In genomic region chr9:224540-225520, GRCh38 we compare ENCODE assay signal across 12 cellular contexts. TPM values are rescaled to one million over a fixed set of nuclear protein-coding genes. Genes with fewer than 3 reads are reported as not detected.
DNase-seq lines count a peak whose midpoint lies in the region; TF ChIP-seq lines count a peak whose summit lies in the region.
"Had no signal": no experiment of that assay in that cellular context is flagged by ENCODE, and none has a peak within 500 bp of the region (broad histone marks: within the 10 kb centered on the region; RNA-seq: fewer than 3 reads in every experiment).

No MANE protein-coding gene starts in this region.

- H3K36me3 Mint-ChIP-seq in activated naive CD4-positive, alpha-beta T cell treated with anti-CD3 and anti-CD28 coated beads for 36 hours (ENCODE audit: low read depth), result no peaks in the 10 kb centered on the region

- H3K27ac Mint-ChIP-seq in activated naive CD4-positive, alpha-beta T cell treated with anti-CD3 and anti-CD28 coated beads for 36 hours, result no peak overlapping the region
- H3K27ac Mint-ChIP-seq: CD8-positive, alpha-beta memory T cell had no signal

- no peak overlapping the region for H3K27ac ChIP-seq in dorsolateral prefrontal cortex

- H3K4me1 Mint-ChIP-seq in activated naive CD4-positive, alpha-beta T cell treated with anti-CD3 and anti-CD28 coated beads for 36 hours (ENCODE audit: low read depth), result peaks cover 3% of the 10 kb centered on the region

- CTCF ChIA-PET in activated naive CD4-positive, alpha-beta T cell treated with anti-CD3 and anti-CD28 coated beads for 36 hours (lab: Charles Lee), result no interaction called here

- H3K27me3 Mint-ChIP-seq in activated naive CD4-positive, alpha-beta T cell treated with anti-CD3 and anti-CD28 coated beads for 36 hours (ENCODE audit: low read depth), result no peaks in the 10 kb centered on the region

- intact Hi-C loops in activated naive CD4-positive, alpha-beta T cell treated with anti-CD3 and anti-CD28 coated beads for 36 hours (cut with micrococcal nuclease), result no loop called here
- intact Hi-C loops in dorsolateral prefrontal cortex (cut with DNase I), result no loop called here

- peaks cover 0 to 13% (median under 1%) of the 10 kb centered on the region in 45 donors for H3K27me3 ChIP-seq in dorsolateral prefrontal cortex

- TF ChIP-seq CTCF in fibroblast of the aortic adventitia (IDR thresholded peaks at IDR 0.05; ENCODE audit: insufficient read depth, low read length) (no peak), dorsolateral prefrontal cortex (IDR thresholded peaks at IDR 0.05 in 54 of 56, conservative IDR thresholded peaks at IDR 0.05 in 2 of 56; ENCODE audit: low read depth in 1 of 56, partially characterized antibody in 56 of 56) (no peak)

- H3K9me3 Mint-ChIP-seq in activated naive CD4-positive, alpha-beta T cell treated with anti-CD3 and anti-CD28 coated beads for 36 hours, result no peaks in the 10 kb centered on the region

- no peak overlapping the region for H3K4me3 ChIP-seq in fibroblast of the aortic adventitia (ENCODE audit: low read depth, low read length)
- H3K4me3 ChIP-seq in dorsolateral prefrontal cortex, result no peak overlapping the region
- H3K4me3 ChIP-seq: heart left ventricle had no signal

- peak; percentile 8 for DNase-seq in activated naive CD4-positive, alpha-beta T cell treated with anti-CD3 and anti-CD28 coated beads for 36 hours
- DNase-seq in activated naive CD4-positive, alpha-beta T cell treated with Interleukin-2 at 50 U/mL for 16 hours, result no peak
- DNase-seq in RKO (ENCODE audit: low spot score) (peak; percentile 23), fibroblast of the aortic adventitia (ENCODE audit: low read depth) (peak; percentile 4), cerebellum (ENCODE audit: low spot score) (no peak), dorsolateral prefrontal cortex (no peak), nucleus accumbens (lab: John Stamatoyannopoulos, UW) (no peak)
- DNase-seq in activated effector memory CD4-positive, alpha-beta T cell treated with anti-CD3 and anti-CD28 coated beads, Interleukin-2, amount 50 U/mL, for 16 hours, result no peak
- DNase-seq: caudate nucleus; CD8-positive, alpha-beta memory T cell; heart left ventricle; NCI-H2081 treated with DMSO at 0.1 percent for 48 hours had no signal

- no peak overlapping the region for H3K4me3 Mint-ChIP-seq in activated naive CD4-positive, alpha-beta T cell treated with anti-CD3 and anti-CD28 coated beads for 36 hours

RNA-seq across cellular contexts. Expression of gene DOCK8, which starts 10.2 kb away (rescaled TPM):
- total RNA-seq in activated naive CD4-positive, alpha-beta T cell treated with anti-CD3 and anti-CD28 coated beads for 36 hours, result 100 to 1,000 TPM; 110 to 114 TPM
- total RNA-seq in fibroblast of the aortic adventitia (ENCODE audit: low replicate concordance) (0.08 and 0.18 TPM in 2 replicates), cerebellum (1.8 TPM), dorsolateral prefrontal cortex (10 to 100 TPM in 75 of 120 experiments, 1 to 10 TPM in 45; 3.6 to 30.9 (median 11.6) TPM)

RNA-seq across cellular contexts. Expression of gene ZNG1A, which starts 46.0 kb away (rescaled TPM):
- total RNA-seq in activated naive CD4-positive, alpha-beta T cell treated with anti-CD3 and anti-CD28 coated beads for 36 hours, result 10 to 100 TPM; 27.9 to 31.4 TPM
- total RNA-seq in fibroblast of the aortic adventitia (ENCODE audit: low replicate concordance), result 32.5 and 39.2 TPM in 2 replicates
- 37.8 TPM for total RNA-seq in cerebellum
- 10 to 100 TPM; 17.7 to 44.3 (median 30.7) TPM for total RNA-seq in dorsolateral prefrontal cortex

Comparison
In these comparisons a context has a peak if more than half of its experiments do, and no peak if none do; other contexts are left out.
1. DNase-seq: peak in activated naive CD4-positive, alpha-beta T cell treated with anti-CD3 and anti-CD28 coated beads for 36 hours (single experiment), RKO (single experiment) and fibroblast of the aortic adventitia (single experiment); none in activated naive CD4-positive, alpha-beta T cell treated with Interleukin-2 at 50 U/mL for 16 hours (single experiment), cerebellum (single experiment), dorsolateral prefrontal cortex (0 of 10), nucleus accumbens (0 of 56) and activated effector memory CD4-positive, alpha-beta T cell treated with anti-CD3 and anti-CD28 coated beads, Interleukin-2, amount 50 U/mL, for 16 hours (single experiment).